Comparison of ENCODE assay signal across 1 cellular context in genomic region chr9:72564517-72565281, GRCh38.
TF ChIP-seq lines count a peak whose summit lies in the region.

No MANE protein-coding gene starts in this region.

TF ChIP-seq in A549, 52 proteins besides CTCF, POLR2A, EP300 and RAD21 (continued from another document):
- TF ChIP-seq NPAS2 (CRISPR knock-in tag; IDR thresholded peaks at IDR 0.05; ENCODE audit: borderline replicate concordance), result no peak
- no peak for TF ChIP-seq FOSB (CRISPR knock-in tag; IDR thresholded peaks at IDR 0.05)
- TF ChIP-seq FOSL2 (IDR thresholded peaks at IDR 0.05), result no peak
- TF ChIP-seq FOSL2 (CRISPR knock-in tag; IDR thresholded peaks at IDR 0.05), result no peak
